ENCODE assay signal across 9 cellular contexts in genomic region chr1:27153549-27153886, GRCh38. TPM values are rescaled to one million over a fixed set of nuclear protein-coding genes. Genes with fewer than 3 reads are reported as not detected.
DNase-seq lines count a peak whose midpoint lies in the region; ATAC-seq and TF ChIP-seq lines count a peak whose summit lies in the region.
"Had no signal": no experiment of that assay in that cellular context is flagged by ENCODE, and none has a peak within 500 bp of the region (broad histone marks: within the 10 kb centered on the region; RNA-seq: fewer than 3 reads in every experiment).

No MANE protein-coding gene starts in this region.

- TF ChIP-seq CTCF in adrenal gland (IDR thresholded peaks at IDR 0.05) (no peak), kidney epithelial cell (IDR thresholded peaks at IDR 0.05; ENCODE audit: insufficient read depth, low read length, poor library complexity, severe bottlenecking) (no peak), tibial artery (IDR thresholded peaks at IDR 0.05) (no peak)

- no peak for ATAC-seq in HG03432 (IDR thresholded peaks at IDR 0.05; ENCODE audit: unreplicated experiment)
- ATAC-seq in HG02623 (IDR thresholded peaks at IDR 0.05; ENCODE audit: unreplicated experiment): no peak

- H3K9me3 ChIP-seq in adrenal gland (replicated peaks in 1 of 3) (no peaks in the 10 kb centered on the region), tibial artery (no peaks in the 10 kb centered on the region)

- WGBS in adrenal gland, 4 donors: 18 to 40% (median 39%) methylated on average over 2 to 4 of the region's 4 CpGs; no CpG with 5 or more reads in 1 of the 4 donors

- H3K27ac ChIP-seq in adrenal gland: peak overlapping the region in 3 of 5 donors; percentile 76 to 91 (median 86)
- H3K27ac ChIP-seq in tibial artery: peak overlapping the region; percentile 79 to 88

- H3K36me3 Mint-ChIP-seq in activated CD4-positive, alpha-beta T cell treated with anti-CD3 and anti-CD28 coated beads, Interleukin-2, amount 10 ng/mL, durations not matched to agents 24 days and 14 days (ENCODE audit: low read depth): peaks cover 9% of the 10 kb centered on the region

- H3K36me3 ChIP-seq in adrenal gland (replicated peaks in 1 of 2) (no peaks in the 10 kb centered on the region), kidney epithelial cell (ENCODE audit: control insufficient read depth, insufficient read depth, low read length) (no peaks in the 10 kb centered on the region), tibial artery (no peaks in the 10 kb centered on the region)

- H3K4me1 Mint-ChIP-seq in activated CD4-positive, alpha-beta T cell treated with anti-CD3 and anti-CD28 coated beads, Interleukin-2, amount 10 ng/mL, durations not matched to agents 24 days and 14 days: peaks cover 56% of the 10 kb centered on the region

- peak overlapping the region; percentile 68 for H3K27ac Mint-ChIP-seq in activated CD4-positive, alpha-beta T cell treated with anti-CD3 and anti-CD28 coated beads, Interleukin-2, amount 10 ng/mL, durations not matched to agents 24 days and 14 days

- peak; percentile 66 for DNase-seq in activated CD4-positive, alpha-beta T cell treated with anti-CD3 and anti-CD28 coated beads, Interleukin-2, amount 10 ng/mL, durations not matched to agents 24 days and 14 days
- DNase-seq in activated CD4-positive, alpha-beta T cell treated with anti-CD3 and anti-CD28 coated beads, Interleukin-2, amount 50 U/mL, for 1 hour: no peak
- DNase-seq in adrenal gland (peak in 1 of 7 donors; percentile 54), kidney epithelial cell (ENCODE audit: low read depth) (no peak), tibial artery (peak; percentile 25 to 68), NCI-H510A treated with DMSO at 0.1 percent for 48 hours (lab: John Stamatoyannopoulos, UW) (no peak)
- DNase-seq: NCI-H226 had no signal

- no peak for TF ChIP-seq POLR2A in adrenal gland (IDR thresholded peaks at IDR 0.05)

- no peaks in the 10 kb centered on the region for H3K27me3 Mint-ChIP-seq in activated CD4-positive, alpha-beta T cell treated with anti-CD3 and anti-CD28 coated beads, Interleukin-2, amount 10 ng/mL, durations not matched to agents 24 days and 14 days

- H3K4me3 Mint-ChIP-seq in activated CD4-positive, alpha-beta T cell treated with anti-CD3 and anti-CD28 coated beads, Interleukin-2, amount 10 ng/mL, durations not matched to agents 24 days and 14 days: peak overlapping the region; percentile 86

- H3K4me1 ChIP-seq in adrenal gland (replicated peaks in 1 of 2) (peaks cover 27 to 61% of the 10 kb centered on the region in 2 donors), tibial artery (peaks cover 0 to 61% (median 38%) of the 10 kb centered on the region in 4 donors)

- H3K27me3 ChIP-seq in adrenal gland (no peaks in the 10 kb centered on the region), kidney epithelial cell (ENCODE audit: control insufficient read depth, insufficient read depth, low read length) (no peaks in the 10 kb centered on the region), tibial artery (no peaks in the 10 kb centered on the region)

- H3K4me3 ChIP-seq in adrenal gland (peak overlapping the region in 1 of 4 donors; percentile 78), kidney epithelial cell (ENCODE audit: low read depth, low read length) (peak overlapping the region; percentile 13), tibial artery (peak overlapping the region; percentile 61 to 75)

- no peaks in the 10 kb centered on the region for H3K9me3 Mint-ChIP-seq in activated CD4-positive, alpha-beta T cell treated with anti-CD3 and anti-CD28 coated beads, Interleukin-2, amount 10 ng/mL, durations not matched to agents 24 days and 14 days

- intact Hi-C loops in activated CD4-positive, alpha-beta T cell treated with anti-CD3 and anti-CD28 coated beads, Interleukin-2, amount 10 ng/mL, durations not matched to agents 24 days and 14 days (cut with micrococcal nuclease): no loop called here
- intact Hi-C loops in adrenal gland (cut with DNase I): loop anchor here in 1 of 2 donors (5.0 kb wide), 1 partner anchor 36 kb away; no protein-coding TSS in a partner anchor
- intact Hi-C loops in tibial artery (cut with DNase I; ENCODE audit: low total_unique reads): loop anchor here (5.0 kb wide), 1 partner anchor 36 kb away; no protein-coding TSS in a partner anchor

RNA-seq across cellular contexts. Expression of gene SLC9A1, which starts 1.4 kb away (rescaled TPM):
- 25.5 and 27.1 TPM in 2 replicates for total RNA-seq in activated CD4-positive, alpha-beta T cell treated with anti-CD3 and anti-CD28 coated beads, Interleukin-2, amount 10 ng/mL, durations not matched to agents 24 days and 14 days
- 10 to 100 TPM; 12.6 to 44.0 (median 28.4) TPM for total RNA-seq in adrenal gland
- polyA plus RNA-seq in adrenal gland: 10 to 100 TPM; 16.3 to 49.0 (median 30.0) TPM
- total RNA-seq in kidney epithelial cell: 37.7 and 57.1 TPM in 2 replicates

Comparison
In these comparisons a context has a peak if more than half of its experiments do, and no peak if none do; other contexts are left out.
1. DNase-seq: peak in activated CD4-positive, alpha-beta T cell treated with anti-CD3 and anti-CD28 coated beads, Interleukin-2, amount 10 ng/mL, durations not matched to agents 24 days and 14 days (single experiment) and tibial artery (2 of 2); none in activated CD4-positive, alpha-beta T cell treated with anti-CD3 and anti-CD28 coated beads, Interleukin-2, amount 50 U/mL, for 1 hour (single experiment), kidney epithelial cell (single experiment) and NCI-H510A treated with DMSO at 0.1 percent for 48 hours (single experiment).